1 cellular context compared by ENCODE assay signal in genomic region chr1:56908619-56909340, GRCh38.
TF ChIP-seq lines count a peak whose summit lies in the region.

No MANE protein-coding gene starts in this region.

TF ChIP-seq in HEK293T, 16 proteins besides CTCF, POLR2A, EP300 and RAD21 (continued from another document):
- TF ChIP-seq PKNOX1 (IDR thresholded peaks at IDR 0.05) (no peak), CTBP1 (IDR thresholded peaks at IDR 0.05; ENCODE audit: borderline replicate concordance) (no peak), FOXK2 (IDR thresholded peaks at IDR 0.05) (no peak), TARDBP (IDR thresholded peaks at IDR 0.05) (no peak), FOXM1 (IDR thresholded peaks at IDR 0.05; ENCODE audit: borderline replicate concordance) (no peak), HDGF (IDR thresholded peaks at IDR 0.05; ENCODE audit: borderline replicate concordance) (no peak), L3MBTL2 (conservative IDR thresholded peaks at IDR 0.05) (no peak), LEF1 (IDR thresholded peaks at IDR 0.05; ENCODE audit: borderline replicate concordance) (no peak)
TF ChIP-seq in HEK293T: peak in this region for 0.
